Comparison of ENCODE assay signal across 8 cellular contexts in the genomic region with DNA sequence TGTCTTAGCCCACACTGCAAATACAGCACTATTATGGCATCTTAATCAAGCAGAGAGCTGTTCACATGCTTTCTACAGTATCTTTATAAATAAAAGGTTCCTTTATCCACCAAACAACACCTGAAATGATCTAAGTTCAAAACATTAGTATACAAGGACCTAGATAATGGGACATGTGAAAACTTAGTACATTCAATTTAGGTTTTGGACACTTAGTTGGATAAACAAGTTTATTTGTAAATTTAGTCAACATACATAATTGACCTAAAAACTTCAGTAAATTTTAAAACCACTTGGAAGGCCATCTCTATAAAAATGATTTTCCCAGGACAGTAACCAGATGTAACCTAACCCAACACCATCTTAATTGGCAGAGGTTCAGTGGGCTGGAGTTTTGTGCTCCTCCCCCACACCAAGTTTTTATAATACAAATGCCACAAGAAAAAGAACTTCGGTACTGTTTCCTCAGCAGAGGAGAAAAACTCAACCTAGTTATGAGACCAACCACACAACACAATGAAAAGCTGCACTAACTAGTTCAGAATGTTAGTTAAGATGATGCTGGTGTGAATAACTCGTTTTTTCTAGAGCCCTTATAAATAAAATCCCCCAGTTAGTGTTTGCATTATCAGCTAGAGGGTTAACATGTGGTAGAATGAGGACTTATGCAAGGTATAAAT. TPM values are rescaled to one million over a fixed set of nuclear protein-coding genes. Genes with fewer than 3 reads are reported as not detected.
DNase-seq lines count a peak whose midpoint lies in the region; ATAC-seq and TF ChIP-seq lines count a peak whose summit lies in the region.

No MANE protein-coding gene starts in this region.

- H3K9me3 ChIP-seq in GM23248 (ENCODE audit: low read depth) (no peaks in the 10 kb centered on the region), WERI-Rb-1 (ENCODE audit: severe bottlenecking) (no peaks in the 10 kb centered on the region), gastrocnemius medialis (no peaks in the 10 kb centered on the region)

- H3K36me3 ChIP-seq in GM23248 (ENCODE audit: low read depth), result peaks cover 29% of the 10 kb centered on the region
- peaks cover 54% of the 10 kb centered on the region for H3K36me3 ChIP-seq in WERI-Rb-1
- peaks cover 0 to 35% of the 10 kb centered on the region in 2 donors for H3K36me3 ChIP-seq in gastrocnemius medialis

- peaks cover 48% of the 10 kb centered on the region for H3F3A ChIP-seq in GM23248 (ENCODE audit: insufficient read depth)

- TF ChIP-seq POLR2A in gastrocnemius medialis (IDR thresholded peaks at IDR 0.05), result no peak

- TF ChIP-seq CTCF in WERI-Rb-1 (IDR thresholded peaks at IDR 0.05; ENCODE audit: low read depth, low read length) (no peak), foreskin fibroblast (IDR thresholded peaks at IDR 0.05; ENCODE audit: low read depth, low read length) (no peak), gastrocnemius medialis (IDR thresholded peaks at IDR 0.05 in 4 of 5, conservative IDR thresholded peaks at IDR 0.05 in 1 of 5) (no peak)

- H3K4me2 ChIP-seq in GM23248 (ENCODE audit: unreplicated experiment), result peak overlapping the region; percentile 97

- H3K9me2 ChIP-seq in GM23248 (ENCODE audit: insufficient read depth), result no peaks in the 10 kb centered on the region

- H3K27me3 ChIP-seq in GM23248 (replicated peaks; ENCODE audit: insufficient read depth) (no peaks in the 10 kb centered on the region), WERI-Rb-1 (ENCODE audit: insufficient read depth, low read depth, severe bottlenecking) (no peaks in the 10 kb centered on the region), gastrocnemius medialis (no peaks in the 10 kb centered on the region)

- H3K4me3 ChIP-seq in GM23248 (peak overlapping the region; percentile 85), WERI-Rb-1 (ENCODE audit: low read depth, low read length) (peak overlapping the region; percentile 97), foreskin fibroblast (ENCODE audit: low read depth in 1 of 2, low read length in 2 of 2) (peak overlapping the region; percentile 91 to 97), gastrocnemius medialis (peak overlapping the region; percentile 83 to 96 (median 88))

- peaks cover 24% of the 10 kb centered on the region for H3K79me2 ChIP-seq in GM23248 (ENCODE audit: insufficient read depth)

- intact Hi-C loops in gastrocnemius medialis (cut with DNase I; ENCODE audit: low total_unique reads), result no loop called here

- H2AFZ ChIP-seq in GM23248, result no peak overlapping the region

- H3K9ac ChIP-seq in GM23248, result peak overlapping the region; percentile 91

- WGBS in GM23248 (ENCODE audit: low coverage in 1 of 2, low lambda C conversion rate in 2 of 2, missing lambda C conversion rate in 2 of 2), 2 experiments, result 0 to 3% methylated on average over 2 of the region's 2 CpGs

- ATAC-seq in gastrocnemius medialis, result no peak
- no peak for ATAC-seq in HG03460 (IDR thresholded peaks at IDR 0.05; ENCODE audit: unreplicated experiment)

- in situ Hi-C loops in GM23248 (cut with MboI) (loop anchor here (10.0 kb wide), 1 partner anchor 217 kb away; no protein-coding TSS in a partner anchor), gastrocnemius medialis (cut with MboI; ENCODE audit: low sequenced_read_pairs in 4 of 4) (loop anchor here in 1 of 4 donors (5.0 kb wide), 1 partner anchor 80 kb away; the partner anchor contains the start of gene WBP2)

- DNase-seq in GM23248 (peak; percentile 41), WERI-Rb-1 (no peak), foreskin fibroblast (peak in 1 of 2 donors; percentile 57), gastrocnemius medialis (no peak), NCI-H2171 (lab: John Stamatoyannopoulos, UW) (no peak), nucleus accumbens (lab: John Stamatoyannopoulos, UW) (no peak), NCI-H510A treated with DMSO at 0.1 percent for 48 hours (lab: John Stamatoyannopoulos, UW) (no peak)

- H3K27ac ChIP-seq in GM23248, result peak overlapping the region; percentile 35
- no peak overlapping the region for H3K27ac ChIP-seq in WERI-Rb-1
- H3K27ac ChIP-seq in gastrocnemius medialis, result peak overlapping the region; percentile 91 to 98 (median 98)

- H4K20me1 ChIP-seq in GM23248 (ENCODE audit: insufficient read depth), result peaks cover 22% of the 10 kb centered on the region

- H3K4me1 ChIP-seq in GM23248 (ENCODE audit: insufficient read depth) (peaks cover 13% of the 10 kb centered on the region; the same call in 1 of the 2 replicates), gastrocnemius medialis (peaks cover 53 to 57% of the 10 kb centered on the region in 2 donors)

RNA-seq across cellular contexts. Expression of gene UNK, which starts 7.2 kb away (rescaled TPM):
- total RNA-seq in GM23248 (2014; rRNA removed; shearing (Covaris generic)), result 11.5 and 20.2 TPM in 2 replicates
- 12.4 and 13.3 TPM in 2 replicates for polyA plus RNA-seq in GM23248 (2016; fragmentation: Nextera tagmentation; extraction: Ambion mirVana)
- 10 to 100 TPM; 10.4 to 19.2 (median 13.1) TPM for total RNA-seq in gastrocnemius medialis

RNA-seq across cellular contexts. Expression of gene GALK1, which starts 12.4 kb away (rescaled TPM):
- 16.6 and 40.6 TPM in 2 replicates for total RNA-seq in GM23248 (2014; rRNA removed; shearing (Covaris generic))
- 46.5 and 47.3 TPM in 2 replicates for polyA plus RNA-seq in GM23248 (2016; fragmentation: Nextera tagmentation; extraction: Ambion mirVana)
- 10 to 100 TPM in 2 of 4 donors, 1 to 10 TPM in 2; 8.7 to 18.3 (median 11.0) TPM for total RNA-seq in gastrocnemius medialis

RNA-seq across cellular contexts. Expression of gene ITGB4, which starts 56.1 kb away (rescaled TPM):
- under 0.01 TPM in 1 of 2 replicates, not detected in the other for total RNA-seq in GM23248 (2014; rRNA removed; shearing (Covaris generic))
- polyA plus RNA-seq in GM23248 (2016; fragmentation: Nextera tagmentation; extraction: Ambion mirVana), result 1.1 and 1.5 TPM in 2 replicates
- 10 to 100 TPM in 1 of 4 donors, 1 to 10 TPM in 3; 3.6 to 20.2 (median 6.3) TPM for total RNA-seq in gastrocnemius medialis
